In the genomic region with DNA sequence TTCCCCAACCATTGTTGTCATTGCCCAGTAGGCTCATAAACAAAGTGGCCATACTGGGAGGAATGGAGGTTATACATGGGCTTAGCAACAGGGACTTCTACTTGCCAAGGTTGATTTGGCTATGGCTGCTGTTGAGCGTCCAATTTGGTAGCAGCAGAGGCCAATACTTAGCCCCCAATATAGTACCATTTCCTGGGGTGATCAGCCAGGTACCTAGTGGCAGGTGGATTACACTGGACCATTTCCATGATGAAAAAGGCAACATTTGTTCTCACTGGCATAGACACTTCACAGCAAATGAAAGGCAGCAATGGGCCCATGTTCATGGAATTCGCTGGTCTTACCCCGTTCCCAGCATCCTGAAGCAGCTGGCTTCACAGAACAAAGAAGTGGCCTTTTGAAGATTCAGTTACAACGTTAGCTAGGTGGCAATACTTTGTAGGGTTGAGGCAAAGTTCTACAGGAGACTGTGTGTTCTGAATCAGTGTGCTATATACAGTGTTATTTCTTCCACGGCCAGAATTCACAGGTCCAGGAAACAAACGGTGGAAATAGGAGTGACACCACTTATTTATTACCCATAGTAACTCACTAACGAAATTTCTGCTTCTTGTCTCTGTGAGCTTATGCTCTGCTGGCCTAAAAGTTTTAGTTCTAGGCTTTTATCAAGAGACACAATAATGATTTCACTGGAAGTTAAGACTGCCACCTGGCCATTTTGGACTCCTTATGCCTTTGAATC, we compare ENCODE assay signal across 21 cellular contexts. TPM values are rescaled to one million over a fixed set of nuclear protein-coding genes. Genes with fewer than 3 reads are reported as not detected.
DNase-seq lines count a peak whose midpoint lies in the region; ATAC-seq, FAIRE-seq and TF ChIP-seq lines count a peak whose summit lies in the region.
"Had no signal": no experiment of that assay in that cellular context is flagged by ENCODE, and none has a peak within 500 bp of the region (broad histone marks: within the 10 kb centered on the region; RNA-seq: fewer than 3 reads in every experiment).

No MANE protein-coding gene starts in this region.

- peaks cover 81% of the 10 kb centered on the region for H4K20me1 ChIP-seq in osteoblast (ENCODE audit: insufficient read depth, low read length)

- H3K4me1 ChIP-seq in CD8-positive, alpha-beta T cell (ENCODE audit: insufficient read depth, low read length) = peaks cover 53% of the 10 kb centered on the region
- peaks cover 20% of the 10 kb centered on the region for H3K4me1 ChIP-seq in osteoblast (ENCODE audit: insufficient read depth, low read length)

- no peak overlapping the region for H2AFZ ChIP-seq in osteoblast (ENCODE audit: low read length)

- no peak overlapping the region for H3K4me3 ChIP-seq in CD8-positive, alpha-beta T cell (ENCODE audit: low read depth, low read length)
- H3K4me3 ChIP-seq in osteoblast (ENCODE audit: insufficient read depth, low read length) = no peak overlapping the region
- H3K4me3 ChIP-seq: suprapubic skin had no signal

- no peaks in the 10 kb centered on the region for H3K36me3 ChIP-seq in CD8-positive, alpha-beta T cell (ENCODE audit: insufficient read depth, low read length)
- no peaks in the 10 kb centered on the region for H3K36me3 ChIP-seq in osteoblast (ENCODE audit: insufficient read depth, low read length)
- H3K36me3 ChIP-seq: suprapubic skin had no signal

- TF ChIP-seq CTCF in CD8-positive, alpha-beta T cell (IDR thresholded peaks at IDR 0.05) = no peak
- TF ChIP-seq CTCF in osteoblast (IDR thresholded peaks at IDR 0.05; ENCODE audit: extremely low read depth, low read depth, low read length) = no peak

- no peak for ATAC-seq in CD8-positive, alpha-beta T cell
- ATAC-seq: activated CD4-positive, CD25-positive, alpha-beta regulatory T cell treated with anti-CD3 and anti-CD28 coated beads, Interleukin-2, amount 50 U/mL, for 24 hours; foreskin keratinocyte had no signal

- H3K27ac ChIP-seq in CD8-positive, alpha-beta T cell (ENCODE audit: low read depth, low read length) = no peak overlapping the region
- H3K27ac ChIP-seq in osteoblast (ENCODE audit: low read depth, low read length) = peak overlapping the region; percentile 44
- H3K27ac ChIP-seq: foreskin keratinocyte, suprapubic skin had no signal

- no peaks in the 10 kb centered on the region for H3K9me3 ChIP-seq in CD8-positive, alpha-beta T cell (ENCODE audit: low read length)
- H3K9me3 ChIP-seq in osteoblast (ENCODE audit: low read depth, low read length) = no peaks in the 10 kb centered on the region
- H3K9me3 ChIP-seq: suprapubic skin had no signal

- no peak overlapping the region for H3K4me2 ChIP-seq in osteoblast (ENCODE audit: insufficient read depth, low read length)

- no peak for DNase-seq in CD8-positive, alpha-beta T cell
- DNase-seq in H54 (ENCODE audit: insufficient read length, low spot score) (no peak), cerebellar cortex (ENCODE audit: low spot score) (peak; percentile 76), osteoblast (ENCODE audit: insufficient read length, low spot score, missing footprints) (no peak), DMS 273 treated with DMSO at 0.1 percent for 48 hours (lab: John Stamatoyannopoulos, UW) (no peak), NCI-H146 (lab: John Stamatoyannopoulos, UW) (no peak)
- no peak for DNase-seq in stimulated activated naive CD4-positive, alpha-beta T cell treated with Interleukin-2 at 50 U/mL for 16 hours (lab: John Stamatoyannopoulos, UW)
- DNase-seq: activated naive CD4-positive, alpha-beta T cell; AML-193; foreskin keratinocyte; Karpas-422; left cardiac atrium; NCI-H1092; NCI-H2107; NCI-H526; SIG-M5; stimulated activated CD4-positive, alpha-beta T cell treated with anti-CD3 and anti-CD28 coated beads, Interleukin-2, amount 100 ng/mL, for 24 hours; T-helper 2 cell had no signal

- no peaks in the 10 kb centered on the region for H3K27me3 ChIP-seq in CD8-positive, alpha-beta T cell (ENCODE audit: insufficient read depth, low read length)
- H3K27me3 ChIP-seq in osteoblast (ENCODE audit: insufficient read depth, low read length) = no peaks in the 10 kb centered on the region
- H3K27me3 ChIP-seq: foreskin keratinocyte, suprapubic skin had no signal

- no peaks in the 10 kb centered on the region for H3K27me3 Mint-ChIP-seq in CD8-positive, alpha-beta T cell (ENCODE audit: low read depth)

- H3K9me3 Mint-ChIP-seq in CD8-positive, alpha-beta T cell = no peaks in the 10 kb centered on the region

- intact Hi-C loops in CD8-positive, alpha-beta T cell (cut with DNase I, micrococcal nuclease) = loop anchor here in 1 of 2 experiments (2.0 kb wide), 1 partner anchor 20 kb away; no protein-coding TSS in a partner anchor

- H3K4me1 Mint-ChIP-seq in CD8-positive, alpha-beta T cell (ENCODE audit: low read depth) = peaks cover 94% of the 10 kb centered on the region

- CTCF ChIA-PET in CD8-positive, alpha-beta T cell (lab: Charles Lee) = interaction anchor here (1.0 to 3.2 kb wide), 2 partner anchors 10 to 13 kb away, joined by 3 to 14 read pairs; no protein-coding TSS in a partner anchor

- POLR2A ChIA-PET in CD8-positive, alpha-beta T cell (lab: Charles Lee) = no interaction called here

- H3K4me3 Mint-ChIP-seq in CD8-positive, alpha-beta T cell = no peak overlapping the region

- H3K36me3 Mint-ChIP-seq in CD8-positive, alpha-beta T cell = peaks cover 31% of the 10 kb centered on the region

- peaks cover 100% of the 10 kb centered on the region for H3K79me2 ChIP-seq in osteoblast (ENCODE audit: insufficient read depth, low read length)

- no peak for TF ChIP-seq POLR2A in H54 (IDR thresholded peaks at IDR 0.05; ENCODE audit: low read depth, low read length)

- peak; percentile 20 for FAIRE-seq in H54 (lab: Jason Lieb, UNC)
- FAIRE-seq: GM12891 had no signal

- H3K27ac Mint-ChIP-seq in CD8-positive, alpha-beta T cell = peak overlapping the region; percentile 6

RNA-seq across cellular contexts. Expression of a gene that starts 37.5 kb away (rescaled TPM):
- total RNA-seq in CD8-positive, alpha-beta T cell = 100 to 1,000 TPM; 144 to 146 TPM
- 56.6 and 57.9 TPM in 2 replicates for total RNA-seq in osteoblast
